Comparison of ENCODE assay signal across 7 cellular contexts in the genomic region with DNA sequence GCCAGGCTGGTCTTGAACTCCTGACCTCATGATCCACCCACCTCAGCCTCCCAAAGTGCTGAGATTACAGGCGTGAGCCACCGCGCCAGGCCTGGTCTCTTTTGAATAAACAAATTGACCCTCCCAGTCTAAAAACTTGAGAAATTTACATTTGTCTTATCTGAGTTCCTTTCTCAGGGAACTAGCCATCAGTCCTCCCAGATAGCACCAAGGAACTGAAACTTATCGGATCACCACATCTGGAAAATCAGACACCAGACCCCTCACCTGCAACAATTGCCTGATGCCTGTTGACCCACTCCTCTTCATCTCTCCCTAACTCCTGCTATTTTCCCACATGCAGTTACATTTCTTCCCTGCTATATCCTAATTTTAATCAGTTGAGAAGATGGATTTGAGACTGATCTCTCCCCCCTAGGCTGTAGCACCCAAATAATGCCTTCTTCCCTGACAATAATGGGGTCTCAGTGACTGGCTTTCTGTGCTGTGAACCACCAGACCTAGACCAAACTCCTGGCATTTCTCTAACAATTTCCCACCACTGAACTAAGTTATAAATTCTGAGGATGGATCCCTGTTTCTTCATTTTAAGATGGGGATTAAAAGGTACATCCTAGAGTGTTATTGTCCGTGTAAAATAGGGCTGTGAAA. TPM values are rescaled to one million over a fixed set of nuclear protein-coding genes. Genes with fewer than 3 reads are reported as not detected.
DNase-seq lines count a peak whose midpoint lies in the region; ATAC-seq and TF ChIP-seq lines count a peak whose summit lies in the region.

No MANE protein-coding gene starts in this region.

- peaks cover 44% of the 10 kb centered on the region for H3K4me1 Mint-ChIP-seq in activated CD4-positive, alpha-beta memory T cell treated with anti-CD3 and anti-CD28 coated beads for 36 hours (ENCODE audit: low read depth)
- peaks cover 2% of the 10 kb centered on the region for H3K4me1 Mint-ChIP-seq in glutamatergic neuron (ENCODE audit: low read depth, unreplicated experiment)

- H3K4me3 ChIP-seq in HL-60 (replicated peaks; ENCODE audit: insufficient read depth, low read length), result no peak overlapping the region
- peak overlapping the region in 3 of 5 donors; percentile 41 to 94 (median 89) for H3K4me3 ChIP-seq in subcutaneous abdominal adipose tissue (ENCODE audit: low read depth in 1 of 5, low read length in 5 of 5)

- ATAC-seq in HG02610 (IDR thresholded peaks at IDR 0.05; ENCODE audit: unreplicated experiment) (no peak), HG02885 (IDR thresholded peaks at IDR 0.05; ENCODE audit: poor library complexity, unreplicated experiment) (no peak)

- POLR2A ChIA-PET in activated CD4-positive, alpha-beta memory T cell treated with anti-CD3 and anti-CD28 coated beads for 36 hours (lab: Charles Lee), result interaction anchor here (0.7 to 1.8 kb wide), 2 partner anchors 9 to 274 kb away, joined by 3 to 26 read pairs; partner anchors contain the start of gene SETD4

- H3K4me3 Mint-ChIP-seq in activated CD4-positive, alpha-beta memory T cell treated with anti-CD3 and anti-CD28 coated beads for 36 hours, result peak overlapping the region; percentile 10
- H3K4me3 Mint-ChIP-seq in glutamatergic neuron (ENCODE audit: unreplicated experiment), result peak overlapping the region; percentile 84

- peaks cover 0 to 43% (median 38%) of the 10 kb centered on the region in 5 donors for H3K4me1 ChIP-seq in subcutaneous abdominal adipose tissue (ENCODE audit: control insufficient read depth in 5 of 5, insufficient read depth in 5 of 5, low read length in 5 of 5)

- no peak for DNase-seq in HL-60 (ENCODE audit: low read depth in 1 of 2, low spot score in 1 of 2)
- DNase-seq in activated CD4-positive, alpha-beta memory T cell treated with anti-CD3 and anti-CD28 coated beads for 36 hours, result no peak
- DNase-seq in glutamatergic neuron, result no peak
- no peak for DNase-seq in NCI-H187 treated with DMSO at 0.1 percent for 48 hours (lab: John Stamatoyannopoulos, UW)

- no peak overlapping the region for H3K27ac Mint-ChIP-seq in activated CD4-positive, alpha-beta memory T cell treated with anti-CD3 and anti-CD28 coated beads for 36 hours
- H3K27ac Mint-ChIP-seq in glutamatergic neuron (ENCODE audit: unreplicated experiment), result no peak overlapping the region

- intact Hi-C loops in activated CD4-positive, alpha-beta memory T cell treated with anti-CD3 and anti-CD28 coated beads for 36 hours (cut with micrococcal nuclease), result loop anchor here (1.0 kb wide), 1 partner anchor 9 kb away; the partner anchor contains the start of gene SETD4

- TF ChIP-seq CTCF in HL-60 (IDR thresholded peaks at IDR 0.05; ENCODE audit: insufficient read depth, low read length) (no peak), glutamatergic neuron (IDR thresholded peaks at IDR 0.05; ENCODE audit: partially characterized antibody, unreplicated experiment) (no peak)

- H3K27me3 ChIP-seq in HL-60 (ENCODE audit: insufficient read depth, poor library complexity, severe bottlenecking) (no peaks in the 10 kb centered on the region), subcutaneous abdominal adipose tissue (ENCODE audit: control insufficient read depth in 5 of 5, insufficient read depth in 4 of 5, low read length in 5 of 5) (no peaks in the 10 kb centered on the region)

- peak overlapping the region; percentile 50 for H3K27ac ChIP-seq in HL-60 (replicated peaks)
- peak overlapping the region; percentile 70 for H3K27ac ChIP-seq in subcutaneous abdominal adipose tissue (ENCODE audit: low read depth, low read length)

- H3K9me3 Mint-ChIP-seq in activated CD4-positive, alpha-beta memory T cell treated with anti-CD3 and anti-CD28 coated beads for 36 hours, result peaks cover 10% of the 10 kb centered on the region
- H3K9me3 Mint-ChIP-seq in glutamatergic neuron (ENCODE audit: unreplicated experiment), result peaks cover 5% of the 10 kb centered on the region

- H3K9me3 ChIP-seq in subcutaneous abdominal adipose tissue (ENCODE audit: control insufficient read depth in 5 of 5, low read length in 5 of 5), result peaks cover 0 to 8% (median 3%) of the 10 kb centered on the region in 5 donors

- CTCF ChIA-PET in activated CD4-positive, alpha-beta memory T cell treated with anti-CD3 and anti-CD28 coated beads for 36 hours (lab: Charles Lee), result interaction anchor here (0.6 to 0.9 kb wide), 5 partner anchors 46 to 1419 kb away, joined by 3 to 5 read pairs (median 4); no protein-coding TSS in a partner anchor

- H3K36me3 ChIP-seq in subcutaneous abdominal adipose tissue (ENCODE audit: control insufficient read depth in 5 of 5, insufficient read depth in 5 of 5, low read length in 5 of 5), result peaks cover 6 to 20% (median 15%) of the 10 kb centered on the region in 5 donors

- peaks cover 26% of the 10 kb centered on the region for H3K36me3 Mint-ChIP-seq in activated CD4-positive, alpha-beta memory T cell treated with anti-CD3 and anti-CD28 coated beads for 36 hours
- peaks cover 15% of the 10 kb centered on the region for H3K36me3 Mint-ChIP-seq in glutamatergic neuron (ENCODE audit: unreplicated experiment)

- no peaks in the 10 kb centered on the region for H3K27me3 Mint-ChIP-seq in activated CD4-positive, alpha-beta memory T cell treated with anti-CD3 and anti-CD28 coated beads for 36 hours
- H3K27me3 Mint-ChIP-seq in glutamatergic neuron (ENCODE audit: unreplicated experiment), result peaks cover 4% of the 10 kb centered on the region

- no peak overlapping the region for H3K9ac ChIP-seq in subcutaneous abdominal adipose tissue (ENCODE audit: low read length in 5 of 5)

RNA-seq across cellular contexts. Expression of gene CBR1, which starts 1.0 kb away (rescaled TPM):
- total RNA-seq in activated CD4-positive, alpha-beta memory T cell treated with anti-CD3 and anti-CD28 coated beads for 36 hours, result 10 to 100 TPM; 45.6 to 47.2 TPM
- total RNA-seq in glutamatergic neuron (ENCODE audit: unreplicated experiment), result 18.2 TPM

RNA-seq across cellular contexts. Expression of gene SETD4, which starts 8.5 kb away (rescaled TPM):
- 10 to 100 TPM; 13.5 to 18.9 TPM for total RNA-seq in activated CD4-positive, alpha-beta memory T cell treated with anti-CD3 and anti-CD28 coated beads for 36 hours
- total RNA-seq in glutamatergic neuron (ENCODE audit: unreplicated experiment), result 21.3 TPM
